17 cellular contexts compared by ENCODE assay signal in the genomic region with DNA sequence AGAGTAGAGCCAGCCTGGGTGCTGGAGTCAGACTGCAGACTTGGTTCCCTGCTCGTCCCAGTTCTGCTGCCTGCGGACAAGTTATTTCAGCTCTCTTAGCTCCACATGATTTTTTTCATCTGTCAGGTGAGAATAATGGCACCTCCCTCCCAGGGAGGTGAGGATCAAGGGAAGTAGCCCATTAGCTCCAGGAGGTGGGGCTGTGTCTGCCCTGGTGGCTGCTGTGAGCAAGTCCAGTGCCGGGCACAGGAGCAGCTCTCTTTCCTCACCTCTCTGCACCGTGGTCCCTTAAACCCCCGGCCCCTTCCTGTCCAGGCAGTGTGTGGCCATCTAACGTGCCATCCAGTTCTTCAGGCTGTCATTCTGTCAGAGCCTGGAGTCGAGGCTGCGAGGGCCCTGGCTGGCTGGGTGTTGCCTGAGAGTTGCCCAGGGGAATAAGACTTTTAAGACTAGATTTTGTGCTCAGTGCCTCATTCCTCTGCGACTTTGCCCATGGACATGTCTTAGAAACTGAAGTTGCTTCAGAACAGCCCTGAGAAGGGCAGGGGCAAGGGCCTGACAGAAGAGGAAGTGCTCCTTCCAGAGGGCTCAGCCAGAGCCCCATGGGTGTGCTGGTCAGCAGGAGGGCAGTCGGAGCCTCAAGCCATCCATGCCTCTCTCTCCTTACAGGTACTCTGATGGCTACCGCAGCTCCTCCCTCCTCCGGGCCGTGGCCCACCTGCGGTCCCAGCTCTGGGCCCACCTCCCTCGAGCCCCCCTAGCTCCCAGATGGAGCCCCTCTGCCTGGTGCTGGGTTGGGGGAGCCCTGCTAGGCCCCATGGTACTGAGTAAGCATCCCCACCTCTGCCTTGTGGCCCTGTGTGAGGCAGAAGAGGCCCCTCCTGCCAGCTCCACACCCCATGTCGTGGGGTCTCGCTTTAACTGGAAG. TPM values are rescaled to one million over a fixed set of nuclear protein-coding genes. Genes with fewer than 3 reads are reported as not detected.
DNase-seq lines count a peak whose midpoint lies in the region; ATAC-seq and TF ChIP-seq lines count a peak whose summit lies in the region.
"Had no signal": no experiment of that assay in that cellular context is flagged by ENCODE, and none has a peak within 500 bp of the region (broad histone marks: within the 10 kb centered on the region; RNA-seq: fewer than 3 reads in every experiment).

No MANE protein-coding gene starts in this region.

- CTCF ChIA-PET in PC-3 (lab: Charles Lee) = interaction anchor here (0.7 kb wide), 1 partner anchor 70 kb away, joined by 9 read pairs; no protein-coding TSS in a partner anchor

- no peaks in the 10 kb centered on the region; the same call in 1 of the 2 replicates for H4K20me1 ChIP-seq in GM23338 (replicated peaks; ENCODE audit: insufficient read depth)
- H4K20me1 ChIP-seq in PC-3 (ENCODE audit: low read length) = no peaks in the 10 kb centered on the region

- H3K27me3 Mint-ChIP-seq in GM23338 (ENCODE audit: insufficient read depth, low read depth, poor library complexity) = peaks cover 7% of the 10 kb centered on the region
- H3K27me3 Mint-ChIP-seq: naive B cell; stimulated activated memory B cell treated with anti-CD40 and anti-IgM and Interleukin-4, amounts not matched to agents 10 μg/mL and 1 μg/mL and 100 μg/mL, for 72 hours; T-cell had no signal

- peaks cover 7% of the 10 kb centered on the region for H3K4me1 Mint-ChIP-seq in GM23338

- no peaks in the 10 kb centered on the region for H3K9me3 ChIP-seq in PC-3 (ENCODE audit: low read length)
- no peaks in the 10 kb centered on the region for H3K9me3 ChIP-seq in esophagus squamous epithelium
- H3K9me3 ChIP-seq: HAP-1, lower lobe of right lung, tibial artery had no signal

- H3K36me3 ChIP-seq in GM23338 (ENCODE audit: insufficient read depth) (no peaks in the 10 kb centered on the region), PC-3 (ENCODE audit: low read depth, low read length) (no peaks in the 10 kb centered on the region; the same call in 1 of the 2 replicates), esophagus squamous epithelium (peaks cover 9 to 73% (median 16%) of the 10 kb centered on the region in 3 donors)

- H3K9ac ChIP-seq in PC-3 (ENCODE audit: low read length) = no peak overlapping the region

- 0 out of 3 replicates have a peak, but pooled peaks cover 6% of the 10 kb centered on the region for H3K36me3 Mint-ChIP-seq in GM23338 (ENCODE audit: low read depth)
- H3K36me3 Mint-ChIP-seq: naive B cell had no signal

- intact Hi-C loops in PC-3 (cut with micrococcal nuclease) (no loop called here), esophagus squamous epithelium (cut with DNase I) (no loop called here)

- no peak overlapping the region for H3K27ac Mint-ChIP-seq in GM23338
- H3K27ac Mint-ChIP-seq: stimulated activated memory B cell treated with anti-CD40 and anti-IgM and Interleukin-4, amounts not matched to agents 10 μg/mL and 1 μg/mL and 100 μg/mL, for 72 hours; T-cell had no signal

- no peak overlapping the region for H3K27ac ChIP-seq in GM23338 (ENCODE audit: low read depth)
- H3K27ac ChIP-seq in PC-3 (ENCODE audit: low read length) = no peak overlapping the region
- H3K27ac ChIP-seq in esophagus squamous epithelium = no peak overlapping the region
- H3K27ac ChIP-seq: lower lobe of right lung, tibial artery had no signal

- TF ChIP-seq POLR2A in esophagus squamous epithelium (IDR thresholded peaks at IDR 0.05) = no peak

- H3F3A ChIP-seq in GM23338 (replicated peaks; ENCODE audit: low read depth) = no peaks in the 10 kb centered on the region
- no peaks in the 10 kb centered on the region for H3F3A ChIP-seq in PC-3 (ENCODE audit: low read length, unreplicated experiment)

- no peak overlapping the region for H2AFZ ChIP-seq in GM23338
- H2AFZ ChIP-seq in PC-3 (ENCODE audit: low read length) = no peak overlapping the region

- WGBS in esophagus squamous epithelium, 2 donors = 83 to 89% methylated on average over 6 to 11 of the region's 17 CpGs

- H3K4me2 ChIP-seq in GM23338 = no peak overlapping the region
- H3K4me2 ChIP-seq in PC-3 (ENCODE audit: low read length) = no peak overlapping the region

- DNase-seq in GM23338 (ENCODE audit: low spot score) = peak; percentile 67
- DNase-seq in PC-3 = no peak
- DNase-seq in iPS-NIHi7 (ENCODE audit: extremely low spot score) = peak; percentile 42
- DNase-seq in esophagus squamous epithelium (lab: John Stamatoyannopoulos, UW) = no peak
- DNase-seq in KG1 (lab: John Stamatoyannopoulos, UW) = no peak
- DNase-seq: activated CD4-positive, CD25-positive, alpha-beta regulatory T cell; C1 segment of cervical spinal cord; DND-41; lower lobe of right lung; naive B cell; NCI-H2107; NCI-H748 treated with DMSO at 0.1 percent for 48 hours; small intestine; T-cell; tibial artery had no signal

- H3K79me2 ChIP-seq in GM23338 (replicated peaks; ENCODE audit: insufficient read depth) (peaks cover 9% of the 10 kb centered on the region; the same call in 1 of the 2 replicates), PC-3 (ENCODE audit: low read length) (peaks cover 24% of the 10 kb centered on the region)

- no peaks in the 10 kb centered on the region for H3K9me3 Mint-ChIP-seq in GM23338
- H3K9me3 Mint-ChIP-seq: naive B cell; stimulated activated memory B cell treated with anti-CD40 and anti-IgM and Interleukin-4, amounts not matched to agents 10 μg/mL and 1 μg/mL and 100 μg/mL, for 72 hours; T-cell had no signal

- ATAC-seq in GM23338 = peak; percentile 9; the same call in 2 of the 3 replicates
- ATAC-seq in PC-3 = no peak
- ATAC-seq: lower lobe of right lung; stimulated activated memory B cell treated with anti-CD40 and anti-IgM and Interleukin-4, amounts not matched to agents 10 μg/mL and 1 μg/mL and 100 μg/mL, for 72 hours; T-cell had no signal

- no peak overlapping the region for H3K4me3 Mint-ChIP-seq in GM23338
- H3K4me3 Mint-ChIP-seq: naive B cell; stimulated activated memory B cell treated with anti-CD40 and anti-IgM and Interleukin-4, amounts not matched to agents 10 μg/mL and 1 μg/mL and 100 μg/mL, for 72 hours; T-cell had no signal

- BruUV-seq in PC-3 (replicated peaks; lab: Mats Ljungman, UMichigan) = no TSS peak

- no peak overlapping the region for H3K4me3 ChIP-seq in GM23338
- no peak overlapping the region for H3K4me3 ChIP-seq in PC-3 (ENCODE audit: low read length)
- no peak overlapping the region for H3K4me3 ChIP-seq in esophagus squamous epithelium
- H3K4me3 ChIP-seq: HAP-1, lower lobe of right lung, tibial artery had no signal

- H3K27me3 ChIP-seq in GM23338 (ENCODE audit: insufficient read depth) (no peaks in the 10 kb centered on the region), PC-3 (ENCODE audit: low read length) (no peaks in the 10 kb centered on the region), esophagus squamous epithelium (no peaks in the 10 kb centered on the region)
- H3K27me3 ChIP-seq: tibial artery had no signal

- POLR2A ChIA-PET in PC-3 (lab: Charles Lee; ENCODE audit: unreplicated experiment) = no interaction called here

- TF ChIP-seq CTCF in GM23338 (conservative IDR thresholded peaks at IDR 0.05; ENCODE audit: low read depth in 2 of 2) = peak; percentile 34 to 46; a peak in 3 of 4 replicates
- peak; percentile 29; the same call in 1 of the 2 replicates for TF ChIP-seq CTCF in PC-3 (conservative IDR thresholded peaks at IDR 0.05; ENCODE audit: low read depth, low read length)
- TF ChIP-seq CTCF in esophagus squamous epithelium (IDR thresholded peaks at IDR 0.05) = no peak

- H3K4me1 ChIP-seq in GM23338 (ENCODE audit: insufficient read depth) = peaks cover 7% of the 10 kb centered on the region
- peaks cover 9% of the 10 kb centered on the region for H3K4me1 ChIP-seq in PC-3 (ENCODE audit: insufficient read depth, low read length)
- H3K4me1 ChIP-seq in esophagus squamous epithelium = peaks cover 5 to 14% (median 9%) of the 10 kb centered on the region in 3 donors

- no peaks in the 10 kb centered on the region for H3K9me2 ChIP-seq in GM23338 (ENCODE audit: insufficient read depth)
- no peaks in the 10 kb centered on the region for H3K9me2 ChIP-seq in PC-3 (replicated peaks; ENCODE audit: low read length)

TF ChIP-seq in GM23338, 12 proteins besides CTCF, POLR2A, EP300 and RAD21 (continues in another document):
- TF ChIP-seq STAT1 (IDR thresholded peaks at IDR 0.05; ENCODE audit: unreplicated experiment) = no peak
- no peak for TF ChIP-seq EZH2 (IDR thresholded peaks at IDR 0.05; ENCODE audit: low read depth, unreplicated experiment)
- TF ChIP-seq CREB1 (CRISPR knock-in tag; IDR thresholded peaks at IDR 0.05; ENCODE audit: low read depth) = no peak
- TF ChIP-seq, protein P1, sequence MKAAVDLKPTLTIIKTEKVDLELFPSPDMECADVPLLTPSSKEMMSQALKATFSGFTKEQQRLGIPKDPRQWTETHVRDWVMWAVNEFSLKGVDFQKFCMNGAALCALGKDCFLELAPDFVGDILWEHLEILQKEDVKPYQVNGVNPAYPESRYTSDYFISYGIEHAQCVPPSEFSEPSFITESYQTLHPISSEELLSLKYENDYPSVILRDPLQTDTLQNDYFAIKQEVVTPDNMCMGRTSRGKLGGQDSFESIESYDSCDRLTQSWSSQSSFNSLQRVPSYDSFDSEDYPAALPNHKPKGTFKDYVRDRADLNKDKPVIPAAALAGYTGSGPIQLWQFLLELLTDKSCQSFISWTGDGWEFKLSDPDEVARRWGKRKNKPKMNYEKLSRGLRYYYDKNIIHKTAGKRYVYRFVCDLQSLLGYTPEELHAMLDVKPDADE (IDR thresholded peaks at IDR 0.05) = no peak
- no peak for TF ChIP-seq NANOG (IDR thresholded peaks at IDR 0.05; ENCODE audit: borderline replicate concordance)

RNA-seq across cellular contexts. Expression of a gene that starts 5.0 kb away (rescaled TPM):
- 27.1 and 41.1 TPM in 2 replicates for total RNA-seq in GM23338 (2014; rRNA removed; shearing (Covaris generic))
- polyA plus RNA-seq in GM23338 (2016; fragmentation: Nextera tagmentation; extraction: Ambion mirVana) = 11.4 and 13.1 TPM in 2 replicates
- total RNA-seq in PC-3 (2014; rRNA removed) = 58.4 and 95.7 TPM in 2 replicates
- 10 to 100 TPM; 23.1 to 41.0 (median 26.1) TPM for total RNA-seq in esophagus squamous epithelium

RNA-seq across cellular contexts. Expression of a gene that starts 8.9 kb away (rescaled TPM):
- 1.2 and 2.2 TPM in 2 replicates for total RNA-seq in GM23338 (2014; rRNA removed; shearing (Covaris generic))
- polyA plus RNA-seq in GM23338 (2016; fragmentation: Nextera tagmentation; extraction: Ambion mirVana) = 3.2 and 3.4 TPM in 2 replicates
- 1.2 and 1.3 TPM in 2 replicates for total RNA-seq in PC-3 (2014; rRNA removed)
- total RNA-seq in esophagus squamous epithelium = 10 to 100 TPM in 2 of 4 donors, 1 to 10 TPM in 2; 1.5 to 45.2 (median 12.8) TPM

RNA-seq across cellular contexts. Expression of a gene that starts 15.1 kb away (rescaled TPM):
- 0.54 and 0.90 TPM in 2 replicates for total RNA-seq in GM23338 (2014; rRNA removed; shearing (Covaris generic))
- polyA plus RNA-seq in GM23338 (2016; fragmentation: Nextera tagmentation; extraction: Ambion mirVana) = 0.87 and 1.4 TPM in 2 replicates
- 1.7 and 2.6 TPM in 2 replicates for total RNA-seq in PC-3 (2014; rRNA removed)
- under 1 TPM in 2 of 4 donors, not detected in 2; 0.40 to 0.95 TPM for total RNA-seq in esophagus squamous epithelium

RNA-seq across cellular contexts. Expression of a gene that starts 24.5 kb away (rescaled TPM):
- 17.4 and 19.8 TPM in 2 replicates for total RNA-seq in GM23338 (2014; rRNA removed; shearing (Covaris generic))
- 27.1 TPM in 2 replicates for polyA plus RNA-seq in GM23338 (2016; fragmentation: Nextera tagmentation; extraction: Ambion mirVana)
- total RNA-seq in PC-3 (2014; rRNA removed) (30.6 and 40.1 TPM in 2 replicates), esophagus squamous epithelium (10 to 100 TPM in 2 of 4 donors, 1 to 10 TPM in 2; 3.8 to 12.9 (median 8.6) TPM)

RNA-seq across cellular contexts. Expression of a gene that starts 26.2 kb away (rescaled TPM):
- 90.4 and 106 TPM in 2 replicates for total RNA-seq in GM23338 (2014; rRNA removed; shearing (Covaris generic))
- polyA plus RNA-seq in GM23338 (2016; fragmentation: Nextera tagmentation; extraction: Ambion mirVana) = 64.8 and 75.5 TPM in 2 replicates
- total RNA-seq in PC-3 (2014; rRNA removed) = 267 and 284 TPM in 2 replicates
- total RNA-seq in esophagus squamous epithelium = 10 to 100 TPM; 39.8 to 53.7 (median 45.0) TPM

Comparison
In these comparisons a context has a peak if more than half of its experiments do, and no peak if none do; other contexts are left out.
1. DNase-seq: peak in GM23338 (single experiment) and iPS-NIHi7 (single experiment); none in PC-3 (single experiment), esophagus squamous epithelium (single experiment) and KG1 (single experiment).
2. CTCF ChIP-seq: peak in GM23338 (2 of 2) and PC-3 (single experiment); none in esophagus squamous epithelium (0 of 6).